In genomic region chr12:109568486-109568885, GRCh38 we compare ENCODE assay signal across 22 cellular contexts.
"Had no signal": no experiment of that assay in that cellular context is flagged by ENCODE, and none has a peak within 500 bp of the region (broad histone marks: within the 10 kb centered on the region; RNA-seq: fewer than 3 reads in every experiment).

No MANE protein-coding gene starts in this region.

- H3K4me2 ChIP-seq: KMS-11 had no signal

- H3K9me3 ChIP-seq: SJCRH30 had no signal

- H3K36me3 Mint-ChIP-seq: IgD-negative memory B cell had no signal

- H3K4me3 Mint-ChIP-seq: IgD-negative memory B cell had no signal

- H3K27me3 Mint-ChIP-seq: IgD-negative memory B cell had no signal

- DNase-seq: Kasumi-1, MM.1S, NCI-H1092 treated with DMSO at 0.1 percent for 48 hours, NCI-H1436, NCI-H187, NCI-H2029, NCI-H2081 treated with DMSO at 0.1 percent for 48 hours, NCI-H2171, NCI-H226, NCI-H446, NCI-H510A, NCI-H524 treated with DMSO at 0.1 percent for 48 hours, NCI-H69, NCI-H774, RPMI8226, SHP77 treated with DMSO at 0.1 percent for 48 hours, SJCRH30 had no signal

- H3K4me1 ChIP-seq: SJCRH30 had no signal

- H3K27me3 ChIP-seq: SJCRH30 had no signal

- ATAC-seq: HepG2, K562, SK-N-SH treated with all-trans-retinoic acid at 6 μM for 48 hours had no signal

- H3K27ac ChIP-seq: KMS-11, SJCRH30 had no signal

- H3K27ac Mint-ChIP-seq: IgD-negative memory B cell had no signal

- H3K4me3 ChIP-seq: K562, SJCRH30 had no signal

- H3K36me3 ChIP-seq: SJCRH30 had no signal

- H3K9me3 Mint-ChIP-seq: IgD-negative memory B cell had no signal
